In genomic region chr20:19211661-19212523, GRCh38 we compare ENCODE assay signal across 8 cellular contexts. TPM values are rescaled to one million over a fixed set of nuclear protein-coding genes. Genes with fewer than 3 reads are reported as not detected.
DNase-seq lines count a peak whose midpoint lies in the region; ATAC-seq and TF ChIP-seq lines count a peak whose summit lies in the region.

No MANE protein-coding gene starts in this region.

- no peak overlapping the region for H3K4me3 ChIP-seq in WERI-Rb-1 (ENCODE audit: low read depth, low read length)

- peaks cover 37 to 62% of the 10 kb centered on the region in 2 donors for H3K27me3 Mint-ChIP-seq in natural killer cell treated with Interleukin-12 subunit alpha and Interleukin-12 subunit beta and Interleukin-15 and Interleukin-18, amount 100 ng/mL, for 72 hours

- H3K4me3 Mint-ChIP-seq in natural killer cell treated with Interleukin-12 subunit alpha and Interleukin-12 subunit beta and Interleukin-15 and Interleukin-18, amount 100 ng/mL, for 72 hours: peak overlapping the region; percentile 45

- H3K9me3 Mint-ChIP-seq in natural killer cell treated with Interleukin-12 subunit alpha and Interleukin-12 subunit beta and Interleukin-15 and Interleukin-18, amount 100 ng/mL, for 72 hours: no peaks in the 10 kb centered on the region

- TF ChIP-seq CTCF in GM13977 (IDR thresholded peaks at IDR 0.05; ENCODE audit: extremely low read depth, insufficient read depth, missing control alignments) (no peak), WERI-Rb-1 (IDR thresholded peaks at IDR 0.05; ENCODE audit: low read depth, low read length) (no peak)

- no peak overlapping the region for H3K27ac ChIP-seq in WERI-Rb-1

- in situ Hi-C loops in GM13977 (cut with MboI; ENCODE audit: low pct_unique_long_range_greater_than_20kb, low sequenced_read_pairs, unreplicated experiment): loop anchor here (25.0 kb wide), 2 partner anchors 450 to 800 kb away; no protein-coding TSS in a partner anchor

- no peaks in the 10 kb centered on the region for H3K36me3 ChIP-seq in WERI-Rb-1

- H3K9me3 ChIP-seq in WERI-Rb-1 (ENCODE audit: severe bottlenecking): no peaks in the 10 kb centered on the region

- H3K27me3 ChIP-seq in WERI-Rb-1 (ENCODE audit: insufficient read depth, low read depth, severe bottlenecking): peaks cover 83% of the 10 kb centered on the region

- ATAC-seq in natural killer cell treated with Interleukin-12 subunit alpha and Interleukin-12 subunit beta and Interleukin-15 and Interleukin-18, amount 100 ng/mL, for 72 hours: peak in 1 of 2 donors; percentile 14

- DNase-seq in GM13977 (ENCODE audit: low spot score) (peak; percentile 30), NCI-H2196 treated with DMSO at 0.1 percent for 48 hours (lab: John Stamatoyannopoulos, UW; ENCODE audit: unreplicated experiment) (peak; percentile 45), fibroblast of gingiva (ENCODE audit: low read depth) (peak; percentile 22), WERI-Rb-1 (no peak), foreskin melanocyte (no peak), AML-193 (lab: John Stamatoyannopoulos, UW) (no peak)
- no peak for DNase-seq in natural killer cell treated with Interleukin-12 subunit alpha and Interleukin-12 subunit beta and Interleukin-15 and Interleukin-18, amount 100 ng/mL, for 72 hours (ENCODE audit: low spot score)
- DNase-seq in activated CD8-positive, alpha-beta memory T cell treated with anti-CD3 and anti-CD28 coated beads, Interleukin-2, amount 50 U/mL, for 48 hours: no peak

- no peaks in the 10 kb centered on the region for H3K36me3 Mint-ChIP-seq in natural killer cell treated with Interleukin-12 subunit alpha and Interleukin-12 subunit beta and Interleukin-15 and Interleukin-18, amount 100 ng/mL, for 72 hours

- H3K4me1 Mint-ChIP-seq in natural killer cell treated with Interleukin-12 subunit alpha and Interleukin-12 subunit beta and Interleukin-15 and Interleukin-18, amount 100 ng/mL, for 72 hours (ENCODE audit: low read depth in 2 of 2): peaks cover 4% of the 10 kb centered on the region in 2 donors

- H3K27ac Mint-ChIP-seq in natural killer cell treated with Interleukin-12 subunit alpha and Interleukin-12 subunit beta and Interleukin-15 and Interleukin-18, amount 100 ng/mL, for 72 hours: no peak overlapping the region

RNA-seq across cellular contexts. Expression of gene SLC24A3, which starts 0.6 kb away (rescaled TPM):
- total RNA-seq in natural killer cell treated with Interleukin-12 subunit alpha and Interleukin-12 subunit beta and Interleukin-15 and Interleukin-18, amount 100 ng/mL, for 72 hours: 1 to 10 TPM in 1 of 2 donors, not detected in 1; 1.4 TPM

Comparison
In these comparisons a context has a peak if more than half of its experiments do, and no peak if none do; other contexts are left out.
1. DNase-seq: peak in GM13977 (single experiment), NCI-H2196 treated with DMSO at 0.1 percent for 48 hours (single experiment) and fibroblast of gingiva (single experiment); none in natural killer cell treated with Interleukin-12 subunit alpha and Interleukin-12 subunit beta and Interleukin-15 and Interleukin-18, amount 100 ng/mL, for 72 hours (single experiment), WERI-Rb-1 (single experiment), activated CD8-positive, alpha-beta memory T cell treated with anti-CD3 and anti-CD28 coated beads, Interleukin-2, amount 50 U/mL, for 48 hours (single experiment), foreskin melanocyte (single experiment) and AML-193 (0 of 2).